ENCODE assay signal across 1 cellular context in genomic region chr20:53898558-53898931, GRCh38.
A peak's percentile ranks its signal among the peaks of the same experiment; 100 is the strongest.
TF ChIP-seq lines count a peak whose summit lies in the region.

No MANE protein-coding gene starts in this region.

TF ChIP-seq in K562, 482 proteins besides CTCF, POLR2A, EP300 and RAD21 (continued from another document):
- TF ChIP-seq ZBTB40 (IDR thresholded peaks at IDR 0.05) (peak; percentile 92), ZBTB40 (CRISPR knock-in tag; IDR thresholded peaks at IDR 0.05) (peak; percentile 77), GTF2A2 (tag; IDR thresholded peaks at IDR 0.05) (no peak), CBFA2T2 (conservative IDR thresholded peaks at IDR 0.05) (no peak)
